In genomic region chr5:39517800-39518199, GRCh38 we compare ENCODE assay signal across 14 cellular contexts.
DNase-seq lines count a peak whose midpoint lies in the region; ATAC-seq, FAIRE-seq and TF ChIP-seq lines count a peak whose summit lies in the region.
"Had no signal": no experiment of that assay in that cellular context is flagged by ENCODE, and none has a peak within 500 bp of the region (broad histone marks: within the 10 kb centered on the region; RNA-seq: fewer than 3 reads in every experiment).

No MANE protein-coding gene starts in this region.

- DNase-seq in Daoy (ENCODE audit: low read depth) (peak; percentile 64), RCC 7860 (ENCODE audit: low spot score) (peak; percentile 99), epithelial cell of esophagus (ENCODE audit: low read depth) (peak; percentile 35), omental fat pad (ENCODE audit: low spot score) (no peak), RKO (ENCODE audit: low spot score) (no peak), GM19239 (ENCODE audit: insufficient read length, low spot score) (no peak), T-helper 9 cell (no peak)
- DNase-seq in activated effector memory CD4-positive, alpha-beta T cell treated with Interleukin-2 at 50 U/mL for 16 hours: no peak
- DNase-seq: activated CD4-positive, alpha-beta T cell treated with anti-CD3 and anti-CD28 coated beads, Interleukin-2, amount 10 ng/mL, durations not matched to agents 24 days and 14 days; activated gamma-delta T cell treated with Interleukin-2 at 50 U/mL for 16 hours; cortex of kidney; MV-4-11; NCI-H69; upper lobe of left lung had no signal

- TF ChIP-seq CTCF in epithelial cell of esophagus (IDR thresholded peaks at IDR 0.05; ENCODE audit: insufficient read depth, low read depth, low read length, missing control alignments) (no peak), omental fat pad (IDR thresholded peaks at IDR 0.05) (no peak)

- no peak overlapping the region for H3K4me3 ChIP-seq in epithelial cell of esophagus (ENCODE audit: low read length)
- H3K4me3 ChIP-seq: upper lobe of left lung had no signal

- peak; percentile 92 for ATAC-seq in omental fat pad (ENCODE audit: low FRiP score)

- FAIRE-seq in RCC 7860 (lab: Jason Lieb, UNC) (peak; percentile 100), GM19239 (lab: Jason Lieb, UNC) (no peak)

Comparison
In these comparisons a context has a peak if more than half of its experiments do, and no peak if none do; other contexts are left out.
1. DNase-seq: peak in Daoy (single experiment), RCC 7860 (single experiment) and epithelial cell of esophagus (single experiment); none in omental fat pad (single experiment), RKO (single experiment), activated effector memory CD4-positive, alpha-beta T cell treated with Interleukin-2 at 50 U/mL for 16 hours (single experiment), GM19239 (single experiment) and T-helper 9 cell (single experiment).